In the genomic region with DNA sequence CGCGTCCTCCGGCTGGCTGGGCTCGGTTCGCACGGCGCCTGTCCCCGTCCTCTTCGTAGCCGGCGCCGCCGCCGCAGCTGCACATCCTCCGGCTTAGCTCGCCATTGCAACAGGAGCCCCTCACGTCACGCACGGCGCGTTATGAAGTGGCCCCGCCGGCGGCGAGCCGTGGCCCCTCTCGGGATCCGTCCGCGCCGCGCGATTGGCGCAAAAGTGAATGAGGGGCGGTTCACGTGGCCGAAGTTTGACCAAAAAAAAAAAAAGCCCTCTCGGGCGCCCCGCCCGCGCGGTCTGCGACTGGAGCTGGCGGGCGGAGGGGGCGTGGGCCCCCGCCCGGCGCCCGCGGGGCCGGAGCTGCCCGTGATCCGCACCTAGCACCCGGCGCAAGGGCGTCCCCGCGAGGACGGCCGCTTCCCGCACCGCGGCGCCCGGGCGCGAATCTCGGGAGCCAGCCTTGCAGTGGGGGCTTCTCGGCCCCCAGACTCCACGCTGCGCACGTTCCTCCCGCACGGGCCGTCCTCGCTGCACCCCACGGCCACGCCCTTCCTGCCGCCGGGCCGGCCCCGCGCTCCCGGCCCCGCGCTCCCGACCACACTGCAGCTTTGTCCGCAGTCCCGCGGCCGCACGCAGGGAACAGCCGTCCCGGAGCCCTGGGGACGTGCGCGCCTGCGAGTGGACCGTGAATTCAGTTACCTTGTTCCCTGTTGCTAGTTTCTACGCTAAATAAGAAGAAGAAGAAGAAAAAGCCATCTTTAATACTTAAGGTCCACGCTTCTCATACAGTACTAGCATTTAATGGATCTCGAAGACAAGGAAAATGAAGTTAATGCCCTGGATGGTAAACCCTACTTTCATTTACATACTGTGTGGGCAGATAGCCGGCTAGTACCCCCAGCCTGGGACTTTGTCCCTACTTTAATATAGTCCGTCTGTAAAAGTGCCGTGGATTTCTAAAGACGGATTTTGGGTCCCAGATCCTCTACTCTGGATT, we compare ENCODE assay signal across 8 cellular contexts. TPM values are rescaled to one million over a fixed set of nuclear protein-coding genes. Genes with fewer than 3 reads are reported as not detected.
DNase-seq lines count a peak whose midpoint lies in the region; ATAC-seq and TF ChIP-seq lines count a peak whose summit lies in the region.

A gene with protein sequence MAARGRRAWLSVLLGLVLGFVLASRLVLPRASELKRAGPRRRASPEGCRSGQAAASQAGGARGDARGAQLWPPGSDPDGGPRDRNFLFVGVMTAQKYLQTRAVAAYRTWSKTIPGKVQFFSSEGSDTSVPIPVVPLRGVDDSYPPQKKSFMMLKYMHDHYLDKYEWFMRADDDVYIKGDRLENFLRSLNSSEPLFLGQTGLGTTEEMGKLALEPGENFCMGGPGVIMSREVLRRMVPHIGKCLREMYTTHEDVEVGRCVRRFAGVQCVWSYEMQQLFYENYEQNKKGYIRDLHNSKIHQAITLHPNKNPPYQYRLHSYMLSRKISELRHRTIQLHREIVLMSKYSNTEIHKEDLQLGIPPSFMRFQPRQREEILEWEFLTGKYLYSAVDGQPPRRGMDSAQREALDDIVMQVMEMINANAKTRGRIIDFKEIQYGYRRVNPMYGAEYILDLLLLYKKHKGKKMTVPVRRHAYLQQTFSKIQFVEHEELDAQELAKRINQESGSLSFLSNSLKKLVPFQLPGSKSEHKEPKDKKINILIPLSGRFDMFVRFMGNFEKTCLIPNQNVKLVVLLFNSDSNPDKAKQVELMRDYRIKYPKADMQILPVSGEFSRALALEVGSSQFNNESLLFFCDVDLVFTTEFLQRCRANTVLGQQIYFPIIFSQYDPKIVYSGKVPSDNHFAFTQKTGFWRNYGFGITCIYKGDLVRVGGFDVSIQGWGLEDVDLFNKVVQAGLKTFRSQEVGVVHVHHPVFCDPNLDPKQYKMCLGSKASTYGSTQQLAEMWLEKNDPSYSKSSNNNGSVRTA (minus strand): TSS at position 219 of the 991 bp plus-strand sequence. CDS start 592 bp downstream, outside the sequence.

- H3K4me1 ChIP-seq in stomach, result peaks cover 26 to 60% (median 50%) of the 10 kb centered on the region in 4 donors

- H3K9me3 Mint-ChIP-seq in neural crest cell, result no peaks in the 10 kb centered on the region

- peak within 1 kb of the TSS; percentile 68 for H3K4me3 ChIP-seq in Jurkat, Clone E6-1 (ENCODE audit: low read length)
- peak within 1 kb of the TSS; percentile 75 to 95 (median 77) for H3K4me3 ChIP-seq in stomach

- intact Hi-C loops in stomach (cut with DNase I; ENCODE audit: low total_unique reads), result no loop called here

- 1 to 2% (median 1%) methylated on average over 44 to 108 of the region's 108 CpGs for WGBS in stomach, 5 donors

- peak in 1 of 4 donors; percentile 73 for TF ChIP-seq POLR2A in stomach (IDR thresholded peaks at IDR 0.05)

- peak within 1 kb of the TSS; percentile 98 for H3K4me3 Mint-ChIP-seq in neural crest cell

- peaks cover 60% of the 10 kb centered on the region for H3K4me1 Mint-ChIP-seq in neural crest cell

- H3K9me3 ChIP-seq in stomach, result no peaks in the 10 kb centered on the region

- H3K36me3 ChIP-seq in stomach, result peaks cover 0 to 5% (median 2%) of the 10 kb centered on the region in 4 donors

- no peaks in the 10 kb centered on the region for H3K27me3 ChIP-seq in stomach

- peaks cover 10% of the 10 kb centered on the region for H3K27me3 Mint-ChIP-seq in neural crest cell (ENCODE audit: low read depth)

- no peak for TF ChIP-seq EP300 in stomach (IDR thresholded peaks at IDR 0.05)

- H3K36me3 Mint-ChIP-seq in neural crest cell (ENCODE audit: low read depth), result peaks cover 3% of the 10 kb centered on the region

- peak within 1 kb of the TSS; percentile 86 to 99 (median 96) for H3K27ac ChIP-seq in stomach

- H3K27ac Mint-ChIP-seq in neural crest cell (ENCODE audit: unreplicated experiment), result peak within 1 kb of the TSS; percentile 79

- peak; percentile 94 for DNase-seq in Daoy (ENCODE audit: low read depth)
- peak; percentile 82 for DNase-seq in Jurkat, Clone E6-1 (ENCODE audit: low read depth, low spot score)
- DNase-seq in SHP77 treated with DMSO at 0.1 percent for 48 hours (lab: John Stamatoyannopoulos, UW), result peak; percentile 3
- peak; percentile 94 for DNase-seq in activated effector memory CD4-positive, alpha-beta T cell treated with anti-CD3 and anti-CD28 coated beads, Interleukin-2, amount 50 U/mL, for 16 hours
- DNase-seq in fibroblast of the conjunctiva (ENCODE audit: low read depth), result peak; percentile 81
- DNase-seq in neural crest cell (ENCODE audit: low read depth, low spot score), result peak; percentile 80
- peak; percentile 93 for DNase-seq in stomach

- peak; percentile 69 for ATAC-seq in GM21619 (IDR thresholded peaks at IDR 0.05; ENCODE audit: unreplicated experiment)

- TF ChIP-seq CTCF in neural crest cell (conservative IDR thresholded peaks at IDR 0.05), result no peak
- TF ChIP-seq CTCF in stomach (IDR thresholded peaks at IDR 0.05), result peak in 1 of 7 experiments; percentile 35

RNA-seq across cellular contexts. Expression of the gene that starts here (rescaled TPM):
- total RNA-seq in Daoy (2014; rRNA removed; shearing (Covaris generic)), result 26.6 and 29.0 TPM in 2 replicates
- polyA plus RNA-seq in Jurkat, Clone E6-1 (2012; ENCODE audit: insufficient read depth, insufficient read length), result 22.0 TPM
- 46.7 and 49.7 TPM in 2 replicates for total RNA-seq in neural crest cell
- total RNA-seq in stomach, result 10 to 100 TPM; 20.7 to 57.1 (median 35.1) TPM
- polyA plus RNA-seq in stomach, result 10 to 100 TPM in 1 of 3 donors, 1 to 10 TPM in 2; 4.7 to 11.8 (median 9.0) TPM

Comparison
In these comparisons a context has a peak if more than half of its experiments do, and no peak if none do; other contexts are left out.
1. Peak in every context shown above with its lines: DNase-seq, ATAC-seq, H3K4me3 ChIP-seq and H3K27ac ChIP-seq.
2. DNase-seq: peak in every context shown above with its lines; median percentile 94 in Daoy; 94 in activated effector memory CD4-positive, alpha-beta T cell treated with anti-CD3 and anti-CD28 coated beads, Interleukin-2, amount 50 U/mL, for 16 hours; 93 in stomach; 82 in Jurkat, Clone E6-1; 81 in fibroblast of the conjunctiva; 80 in neural crest cell; 3 in SHP77 treated with DMSO at 0.1 percent for 48 hours.